In the genomic region with DNA sequence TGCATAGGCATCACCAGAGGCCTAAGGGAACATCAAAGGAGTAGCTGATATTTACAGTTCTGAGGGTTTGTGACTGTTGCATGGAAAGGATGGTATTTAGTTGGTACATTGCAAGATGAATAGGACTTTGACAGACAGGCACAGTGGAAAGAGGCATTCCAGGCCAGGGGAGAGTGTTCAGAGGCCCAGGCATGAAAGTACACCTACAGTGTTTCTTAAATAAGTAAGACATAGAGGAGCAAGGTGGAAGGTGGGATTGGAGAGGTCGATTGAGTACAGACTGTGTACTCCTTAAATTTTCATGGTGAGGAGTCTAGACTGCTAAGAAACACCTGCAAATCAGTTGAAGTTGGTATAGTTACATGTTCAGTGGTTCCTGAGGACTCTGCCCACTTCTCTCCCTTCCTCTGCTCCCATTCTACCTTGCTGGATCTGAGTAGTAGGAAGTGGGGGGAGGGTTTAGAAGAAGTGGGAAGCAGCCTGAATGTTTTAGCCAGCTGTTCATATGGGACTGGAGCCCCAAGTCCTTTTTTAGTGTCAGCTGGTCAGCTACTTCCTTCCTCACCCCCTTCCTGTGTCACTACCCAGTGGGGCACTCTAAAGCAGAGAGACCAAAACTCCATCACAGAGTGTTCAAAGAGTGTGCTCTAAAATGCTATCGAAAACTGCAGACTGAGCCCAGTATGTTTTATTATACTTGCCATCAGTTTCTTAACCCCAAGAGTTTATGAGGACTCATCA, we compare ENCODE assay signal across 17 cellular contexts. TPM values are rescaled to one million over a fixed set of nuclear protein-coding genes. Genes with fewer than 3 reads are reported as not detected.
DNase-seq lines count a peak whose midpoint lies in the region; ATAC-seq and TF ChIP-seq lines count a peak whose summit lies in the region.
"Had no signal": no experiment of that assay in that cellular context is flagged by ENCODE, and none has a peak within 500 bp of the region (broad histone marks: within the 10 kb centered on the region; RNA-seq: fewer than 3 reads in every experiment).

No MANE protein-coding gene starts in this region.

- no peak for ATAC-seq in HG02870 (IDR thresholded peaks at IDR 0.05; ENCODE audit: unreplicated experiment)
- ATAC-seq: body of pancreas; stimulated activated naive CD8-positive, alpha-beta T cell treated with anti-CD3 and anti-CD28 coated beads, Interleukin-15, Interleukin-2, amounts not matched to agents 100 U/mL and 50 U/mL, for 24 hours had no signal

- H3K9me3 Mint-ChIP-seq in endodermal cell: no peaks in the 10 kb centered on the region
- H3K9me3 Mint-ChIP-seq: activated CD4-positive, alpha-beta T cell treated with anti-CD3 and anti-CD28 coated beads, Interleukin-2, amount 10 ng/mL, durations not matched to agents 24 days and 14 days had no signal

- no peak for TF ChIP-seq CTCF in endodermal cell (conservative IDR thresholded peaks at IDR 0.05)
- no peak for TF ChIP-seq CTCF in neutrophil (IDR thresholded peaks at IDR 0.05)

- no peaks in the 10 kb centered on the region for H3K27me3 Mint-ChIP-seq in endodermal cell (ENCODE audit: insufficient read depth)
- H3K27me3 Mint-ChIP-seq: activated CD4-positive, alpha-beta T cell treated with anti-CD3 and anti-CD28 coated beads, Interleukin-2, amount 10 ng/mL, durations not matched to agents 24 days and 14 days had no signal

- WGBS in endodermal cell (ENCODE audit: insufficient coverage in 1 of 2, insufficient read length in 1 of 2), 2 experiments: 91 to 100% methylated on average over 1 to 2 of the region's 2 CpGs

- H3K9me2 ChIP-seq in Karpas-422 (replicated peaks; ENCODE audit: insufficient read depth, low read length): no peaks in the 10 kb centered on the region

- H3K27me3 ChIP-seq in Karpas-422 (ENCODE audit: low read length) (no peaks in the 10 kb centered on the region), endodermal cell (ENCODE audit: control insufficient read depth, insufficient read depth, low read length, poor library complexity, severe bottlenecking) (no peaks in the 10 kb centered on the region), neutrophil (no peaks in the 10 kb centered on the region)
- H3K27me3 ChIP-seq: body of pancreas had no signal

- peaks cover 12% of the 10 kb centered on the region for H3K36me3 ChIP-seq in Karpas-422 (ENCODE audit: insufficient read depth, low read length)
- H3K36me3 ChIP-seq in endodermal cell (ENCODE audit: control insufficient read depth, insufficient read depth, low read length): peaks cover 17% of the 10 kb centered on the region
- H3K36me3 ChIP-seq in neutrophil: peaks cover 2% of the 10 kb centered on the region

- no peaks in the 10 kb centered on the region for H4K20me1 ChIP-seq in Karpas-422 (ENCODE audit: insufficient read depth, low read depth, low read length)

- H3K4me1 ChIP-seq in Karpas-422 (ENCODE audit: low read length): peaks cover 63% of the 10 kb centered on the region
- peaks cover 5% of the 10 kb centered on the region for H3K4me1 ChIP-seq in endodermal cell (ENCODE audit: control insufficient read depth, insufficient read depth, low read length)
- H3K4me1 ChIP-seq in neutrophil (ENCODE audit: control insufficient read depth in 1 of 2, insufficient read depth in 1 of 2, low read depth in 1 of 2, low read length in 1 of 2): peaks cover 45 to 55% of the 10 kb centered on the region in 2 experiments
- H3K4me1 ChIP-seq: body of pancreas had no signal

- no peak overlapping the region for H3K4me3 Mint-ChIP-seq in endodermal cell
- H3K4me3 Mint-ChIP-seq: activated CD4-positive, alpha-beta T cell treated with anti-CD3 and anti-CD28 coated beads, Interleukin-2, amount 10 ng/mL, durations not matched to agents 24 days and 14 days had no signal

- peaks cover 8% of the 10 kb centered on the region for H3K4me1 Mint-ChIP-seq in endodermal cell

- H3K27ac Mint-ChIP-seq in endodermal cell: no peak overlapping the region
- H3K27ac Mint-ChIP-seq: activated CD4-positive, alpha-beta T cell treated with anti-CD3 and anti-CD28 coated beads, Interleukin-2, amount 10 ng/mL, durations not matched to agents 24 days and 14 days had no signal

- H3K36me3 Mint-ChIP-seq in endodermal cell (ENCODE audit: low read depth): peaks cover 12% of the 10 kb centered on the region

- H3K4me2 ChIP-seq in Karpas-422 (ENCODE audit: low read depth, low read length, poor library complexity, severe bottlenecking): no peak overlapping the region

- no peaks in the 10 kb centered on the region for H3K9me3 ChIP-seq in Karpas-422 (ENCODE audit: low read length)
- no peaks in the 10 kb centered on the region for H3K9me3 ChIP-seq in endodermal cell (ENCODE audit: control insufficient read depth, low read length)
- H3K9me3 ChIP-seq in neutrophil: no peaks in the 10 kb centered on the region
- H3K9me3 ChIP-seq: body of pancreas, HAP-1 had no signal

- H3K4me3 ChIP-seq in Karpas-422 (ENCODE audit: low read length): no peak overlapping the region
- H3K4me3 ChIP-seq in endodermal cell (ENCODE audit: low read length): no peak overlapping the region
- no peak overlapping the region for H3K4me3 ChIP-seq in neutrophil (ENCODE audit: low read depth in 1 of 2, low read length in 1 of 2)
- H3K4me3 ChIP-seq: body of pancreas, HAP-1 had no signal

- peak overlapping the region; percentile 48 for H3K27ac ChIP-seq in Karpas-422 (ENCODE audit: low read length)
- peak overlapping the region; percentile 61 for H3K27ac ChIP-seq in endodermal cell (ENCODE audit: low read depth, low read length)
- peak overlapping the region; percentile 72 for H3K27ac ChIP-seq in neutrophil
- H3K27ac ChIP-seq: body of pancreas had no signal

- H3K79me2 ChIP-seq in Karpas-422 (ENCODE audit: low read length): peaks cover 90% of the 10 kb centered on the region

- peak; percentile 13 for DNase-seq in activated CD8-positive, alpha-beta memory T cell treated with anti-CD3 and anti-CD28 coated beads for 24 hours
- DNase-seq in activated CD8-positive, alpha-beta memory T cell treated with anti-CD3 and anti-CD28 coated beads, Interleukin-2, amount 50 U/mL, for 48 hours: no peak
- DNase-seq in Karpas-422 (no peak), endodermal cell (no peak), GDM1 (lab: John Stamatoyannopoulos, UW) (no peak), mucosa of gallbladder (ENCODE audit: low spot score) (no peak)
- DNase-seq: activated CD4-positive, alpha-beta T cell treated with anti-CD3 and anti-CD28 coated beads, Interleukin-2, amount 10 ng/mL, durations not matched to agents 24 days and 14 days; activated effector memory CD4-positive, alpha-beta T cell treated with Interleukin-2 at 50 U/mL for 16 hours; body of pancreas; Calu3; KBM-7; NCI-H1436; NCI-H524; stimulated activated naive CD8-positive, alpha-beta T cell treated with anti-CD3 and anti-CD28 coated beads, Interleukin-15, Interleukin-2, amounts not matched to agents 100 U/mL and 50 U/mL, for 24 hours had no signal

- no peak overlapping the region for H2AFZ ChIP-seq in Karpas-422 (ENCODE audit: low read length)

- H3K9ac ChIP-seq in Karpas-422 (ENCODE audit: low read length) (no peak overlapping the region), endodermal cell (ENCODE audit: extremely low read depth, low read length, poor library complexity, severe bottlenecking) (no peak overlapping the region)

RNA-seq across cellular contexts. Expression of gene KLHL18, which starts 14.0 kb away (rescaled TPM):
- 15.6 and 33.0 TPM in 2 replicates for total RNA-seq in Karpas-422 (2014; rRNA removed; shearing (Covaris generic); ENCODE audit: low replicate concordance)
- total RNA-seq in endodermal cell: 10 to 100 TPM; 20.7 to 28.3 TPM
- polyA plus RNA-seq in endodermal cell (2013, experiment 1 of 2): 14.5 TPM
- 16.8 TPM for polyA plus RNA-seq in endodermal cell (2013, experiment 2 of 2)
- 32.4 TPM for total RNA-seq in mucosa of gallbladder

RNA-seq across cellular contexts. Expression of gene KIF9, which starts 14.1 kb away (rescaled TPM):
- 8.3 and 21.1 TPM in 2 replicates for total RNA-seq in Karpas-422 (2014; rRNA removed; shearing (Covaris generic); ENCODE audit: low replicate concordance)
- total RNA-seq in endodermal cell (1 to 10 TPM; 9.9 TPM), mucosa of gallbladder (12.0 TPM)
- polyA plus RNA-seq in endodermal cell (2013, experiment 1 of 2): 10.6 TPM
- polyA plus RNA-seq in endodermal cell (2013, experiment 2 of 2): 10.2 TPM
